ENCODE assay signal across 20 cellular contexts in genomic region chr17:3017936-3018335, GRCh38. TPM values are rescaled to one million over a fixed set of nuclear protein-coding genes. Genes with fewer than 3 reads are reported as not detected.
DNase-seq lines count a peak whose midpoint lies in the region; ATAC-seq and TF ChIP-seq lines count a peak whose summit lies in the region.
"Had no signal": no experiment of that assay in that cellular context is flagged by ENCODE, and none has a peak within 500 bp of the region (broad histone marks: within the 10 kb centered on the region; RNA-seq: fewer than 3 reads in every experiment).

No MANE protein-coding gene starts in this region.

- H3K9me3 ChIP-seq in left ventricle myocardium inferior (replicated peaks) (peaks cover 15% of the 10 kb centered on the region), neuronal stem cell (replicated peaks in 1 of 2; ENCODE audit: control insufficient read depth in 2 of 2, insufficient read depth in 1 of 2, low read depth in 1 of 2, low read length in 2 of 2) (peaks cover 0 to 2% of the 10 kb centered on the region in 2 donors)
- H3K9me3 ChIP-seq: BE2C, HAP-1 had no signal

- no peak overlapping the region for H3K14ac ChIP-seq in neuronal stem cell (ENCODE audit: low read length)

- no peak overlapping the region for H3K4me3 ChIP-seq in left ventricle myocardium inferior
- H3K4me3 ChIP-seq in neuronal stem cell (ENCODE audit: low read length in 2 of 2): no peak overlapping the region
- H3K4me3 ChIP-seq: A549; BLaER1 treated with 17β-estradiol and CSF1 and Interleukin-3, amounts not matched to agents 10 nM and 100 nM; GM23338; HAP-1 had no signal

- no peak overlapping the region for H4K8ac ChIP-seq in neuronal stem cell (ENCODE audit: low read depth, low read length)

- no peaks in the 10 kb centered on the region for H3K79me1 ChIP-seq in neuronal stem cell (ENCODE audit: low read depth, low read length)

- H3K4me2 ChIP-seq in neuronal stem cell (ENCODE audit: insufficient read depth, low read length, poor library complexity, severe bottlenecking): no peak overlapping the region
- H3K4me2 ChIP-seq: A549; BLaER1 treated with 17β-estradiol and CSF1 and Interleukin-3, amounts not matched to agents 10 nM and 100 nM; GM23338 had no signal

- H3K9ac ChIP-seq in neuronal stem cell (ENCODE audit: low read depth, low read length, poor library complexity): no peak overlapping the region
- H3K9ac ChIP-seq: BLaER1 treated with 17β-estradiol and CSF1 and Interleukin-3, amounts not matched to agents 10 nM and 100 nM had no signal

- H3K27me3 ChIP-seq in left ventricle myocardium inferior (ENCODE audit: low read depth) (no peaks in the 10 kb centered on the region), neuronal stem cell (ENCODE audit: control insufficient read depth in 3 of 3, insufficient read depth in 3 of 3, low read depth in 1 of 3, low read length in 3 of 3) (no peaks in the 10 kb centered on the region)
- H3K27me3 ChIP-seq: BE2C; BLaER1 treated with 17β-estradiol and CSF1 and Interleukin-3, amounts not matched to agents 10 nM and 100 nM had no signal

- no peak overlapping the region for H2BK15ac ChIP-seq in neuronal stem cell (ENCODE audit: low read length)

- intact Hi-C loops in left ventricle myocardium superior (cut with micrococcal nuclease) (no loop called here), left ventricle myocardium inferior (cut with micrococcal nuclease) (no loop called here)

- no peak overlapping the region for H3K23ac ChIP-seq in neuronal stem cell (ENCODE audit: low read depth, low read length, poor library complexity)

- no peak overlapping the region for H4K91ac ChIP-seq in neuronal stem cell (ENCODE audit: low read depth, low read length, poor library complexity)

- peak overlapping the region; percentile 31 for H2AK5ac ChIP-seq in neuronal stem cell (ENCODE audit: low read depth, low read length)

- DNase-seq in left ventricle myocardium superior (peak; percentile 13), left ventricle myocardium inferior (no peak), neuronal stem cell (ENCODE audit: low spot score) (no peak), NCI-H748 (lab: John Stamatoyannopoulos, UW; ENCODE audit: unreplicated experiment) (no peak), C1 segment of cervical spinal cord (lab: John Stamatoyannopoulos, UW) (no peak)
- DNase-seq: 8988T; ACHN; AML-193; BE2C; CD4-positive, alpha-beta memory T cell; COR-L47; DMS153; DND-41; HFFc6 had no signal

- no peak overlapping the region for H3K27ac ChIP-seq in left ventricle myocardium inferior (replicated peaks)
- no peak overlapping the region for H3K27ac ChIP-seq in neuronal stem cell (replicated peaks; ENCODE audit: low read length)
- H3K27ac ChIP-seq: A549; BLaER1 treated with 17β-estradiol and CSF1 and Interleukin-3, amounts not matched to agents 10 nM and 100 nM had no signal

- ATAC-seq in left ventricle myocardium superior: no peak
- peak; percentile 9 for ATAC-seq in esophagus mucosa
- no peak for ATAC-seq in HG03139 (IDR thresholded peaks at IDR 0.05; ENCODE audit: unreplicated experiment)
- ATAC-seq: A549, GM23338 had no signal

- TF ChIP-seq CTCF in left ventricle myocardium inferior (IDR thresholded peaks at IDR 0.05; ENCODE audit: borderline replicate concordance): no peak

- no CpG with 5 or more reads among the region's 15 CpGs for WGBS in neuronal stem cell (ENCODE audit: extremely low coverage in 2 of 2, insufficient read length in 2 of 2, insufficient replicate concordance in 1 of 2), 2 donors

- H3K36me3 ChIP-seq in left ventricle myocardium inferior: peaks cover 32% of the 10 kb centered on the region
- no peaks in the 10 kb centered on the region for H3K36me3 ChIP-seq in neuronal stem cell (replicated peaks in 1 of 2; ENCODE audit: control insufficient read depth in 2 of 2, insufficient read depth in 2 of 2, low read length in 2 of 2)
- H3K36me3 ChIP-seq: HAP-1 had no signal

- H3K4ac ChIP-seq in neuronal stem cell (ENCODE audit: low read length): no peak overlapping the region

- no peak overlapping the region for H3K18ac ChIP-seq in neuronal stem cell (ENCODE audit: low read length)

- no peak overlapping the region for H2BK5ac ChIP-seq in neuronal stem cell (ENCODE audit: low read length)

- no peak overlapping the region for H2BK120ac ChIP-seq in neuronal stem cell (ENCODE audit: low read depth, low read length)

- H2AFZ ChIP-seq in neuronal stem cell (ENCODE audit: low read length): no peak overlapping the region
- H2AFZ ChIP-seq: GM23338 had no signal

- H2BK12ac ChIP-seq in neuronal stem cell (ENCODE audit: low read length): no peak overlapping the region

- no peaks in the 10 kb centered on the region for H3K4me1 ChIP-seq in left ventricle myocardium inferior
- H3K4me1 ChIP-seq in neuronal stem cell (ENCODE audit: control insufficient read depth in 2 of 2, insufficient read depth in 1 of 2, low read depth in 1 of 2, low read length in 2 of 2): no peaks in the 10 kb centered on the region
- H3K4me1 ChIP-seq: A549, BE2C, HAP-1 had no signal

RNA-seq across cellular contexts. Expression of gene OR1D5, which starts 45.5 kb away (rescaled TPM):
- not detected for total RNA-seq in left ventricle myocardium superior
- total RNA-seq in left ventricle myocardium inferior: not detected
- total RNA-seq in esophagus mucosa: not detected
- not detected for polyA plus RNA-seq in neuronal stem cell (2013, experiment 1 of 2)
- polyA plus RNA-seq in neuronal stem cell (2013, experiment 2 of 2): not detected
- total RNA-seq: CD4-positive, alpha-beta memory T cell; GM23338; HFFc6 had no signal
- polyA plus RNA-seq: A549; CD4-positive, alpha-beta memory T cell; GM23338 had no signal
